Comparison of ENCODE assay signal across 34 cellular contexts in the genomic region with DNA sequence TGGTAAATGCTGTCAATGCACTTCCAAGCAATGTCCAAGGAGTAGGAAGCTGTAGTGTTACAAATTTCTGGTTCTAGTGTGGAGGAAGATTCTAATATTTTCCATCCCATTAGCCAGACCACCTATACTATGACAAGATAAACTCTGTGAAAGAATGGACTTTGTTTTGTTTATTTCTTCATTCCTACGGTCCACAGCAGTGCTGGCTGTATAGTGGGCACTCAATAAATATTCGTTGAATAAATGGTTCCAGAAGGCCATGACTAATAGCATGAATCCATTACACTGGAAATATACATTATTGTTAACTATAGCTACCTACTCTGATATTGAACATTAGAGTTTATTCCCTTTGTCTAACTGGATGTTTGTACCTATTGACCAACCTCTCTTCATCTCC.
"Had no signal": no experiment of that assay in that cellular context is flagged by ENCODE, and none has a peak within 500 bp of the region (broad histone marks: within the 10 kb centered on the region; RNA-seq: fewer than 3 reads in every experiment).

No MANE protein-coding gene starts in this region.

- H3K36me3 ChIP-seq: MG63 had no signal

- H3K27me3 ChIP-seq: MG63 had no signal

- DNase-seq: Karpas-422, Kasumi-1, MG63, MM.1S, MV-4-11, NCI-H1048, NCI-H1092, NCI-H1092 treated with DMSO at 0.1 percent for 48 hours, NCI-H1105, NCI-H1105 treated with DMSO at 0.1 percent for 48 hours, NCI-H1417, NCI-H1417 treated with DMSO at 0.1 percent for 48 hours, NCI-H1436, NCI-H1436 treated with DMSO at 0.1 percent for 48 hours, NCI-H146, NCI-H1694, NCI-H1694 treated with DMSO at 0.1 percent for 48 hours, NCI-H187, NCI-H187 treated with DMSO at 0.1 percent for 48 hours, NCI-H1930, NCI-H2029, NCI-H2029 treated with DMSO at 0.1 percent for 48 hours, NCI-H2081, NCI-H2081 treated with DMSO at 0.1 percent for 48 hours, NCI-H2107, NCI-H2171, NCI-H2171 treated with DMSO at 0.1 percent for 48 hours, NCI-H2227 treated with DMSO at 0.1 percent for 48 hours, NCI-H226, NCI-H345, NCI-H446, NCI-H446 treated with DMSO at 0.1 percent for 48 hours, NCI-H510A had no signal

- H3K4me3 ChIP-seq: MG63 had no signal

- H3K9me3 ChIP-seq: MG63 had no signal

- H3K9ac ChIP-seq: KMS-11 had no signal

- H3K27ac ChIP-seq: KMS-11 had no signal

- H3K4me2 ChIP-seq: KMS-11 had no signal
